32 cellular contexts compared by ENCODE assay signal in genomic region chr6:35280903-35281302, GRCh38. TPM values are rescaled to one million over a fixed set of nuclear protein-coding genes. Genes with fewer than 3 reads are reported as not detected.
DNase-seq lines count a peak whose midpoint lies in the region; ATAC-seq and TF ChIP-seq lines count a peak whose summit lies in the region.
"Had no signal": no experiment of that assay in that cellular context is flagged by ENCODE, and none has a peak within 500 bp of the region (broad histone marks: within the 10 kb centered on the region; RNA-seq: fewer than 3 reads in every experiment).

No MANE protein-coding gene starts in this region.

- no peaks in the 10 kb centered on the region for H3K27me3 ChIP-seq in naive thymus-derived CD4-positive, alpha-beta T cell (ENCODE audit: control insufficient read depth in 2 of 2, insufficient read depth in 2 of 2, low read length in 2 of 2)
- H3K27me3 ChIP-seq in breast epithelium: no peaks in the 10 kb centered on the region
- H3K27me3 ChIP-seq: ascending aorta, dorsolateral prefrontal cortex, MG63, stomach, tibial artery had no signal

- H3K9me3 Mint-ChIP-seq in stimulated activated effector memory CD8-positive, alpha-beta T cell treated with anti-CD3 and anti-CD28 coated beads, Interleukin-12 subunit alpha, Interleukin-12 subunit beta, amount 100 ng/mL, for 72 hours: no peaks in the 10 kb centered on the region
- no peaks in the 10 kb centered on the region for H3K9me3 Mint-ChIP-seq in naive thymus-derived CD4-positive, alpha-beta T cell
- H3K9me3 Mint-ChIP-seq: activated CD4-positive, alpha-beta memory T cell treated with anti-CD3 and anti-CD28 coated beads, Interleukin-2, amount 10 ng/mL, durations not matched to agents 7 days and 5 days; activated naive CD8-positive, alpha-beta T cell treated with anti-CD3 and anti-CD28 coated beads, Interleukin-2, amount 10 ng/mL, durations not matched to agents 7 days and 5 days; CD8-positive, alpha-beta T cell; neural crest cell had no signal

- no peaks in the 10 kb centered on the region for H3K4me1 ChIP-seq in naive thymus-derived CD4-positive, alpha-beta T cell (ENCODE audit: control insufficient read depth in 2 of 2, insufficient read depth in 2 of 2, low read length in 2 of 2)
- H3K4me1 ChIP-seq in breast epithelium: no peaks in the 10 kb centered on the region
- H3K4me1 ChIP-seq: A549 had no signal

- H3K36me3 ChIP-seq in naive thymus-derived CD4-positive, alpha-beta T cell (ENCODE audit: control insufficient read depth in 2 of 3, insufficient read depth in 3 of 3, low read length in 3 of 3): peaks cover 12 to 45% (median 16%) of the 10 kb centered on the region in 3 experiments
- peaks cover 13% of the 10 kb centered on the region for H3K36me3 ChIP-seq in breast epithelium

- no peaks in the 10 kb centered on the region for H3K27me3 Mint-ChIP-seq in naive thymus-derived CD4-positive, alpha-beta T cell
- H3K27me3 Mint-ChIP-seq: activated CD4-positive, alpha-beta memory T cell treated with anti-CD3 and anti-CD28 coated beads, Interleukin-2, amount 10 ng/mL, durations not matched to agents 7 days and 5 days; activated naive CD8-positive, alpha-beta T cell treated with anti-CD3 and anti-CD28 coated beads, Interleukin-2, amount 10 ng/mL, durations not matched to agents 7 days and 5 days; T-helper 17 cell had no signal

- TF ChIP-seq CTCF in breast epithelium (IDR thresholded peaks at IDR 0.05): no peak

- no peak overlapping the region for H3K4me3 ChIP-seq in naive thymus-derived CD4-positive, alpha-beta T cell (ENCODE audit: low read length)
- H3K4me3 ChIP-seq in breast epithelium: no peak overlapping the region
- H3K4me3 ChIP-seq: A549, ascending aorta, dorsolateral prefrontal cortex, lung, MG63, mucosa of descending colon, stomach, tibial artery had no signal

- no peaks in the 10 kb centered on the region for H3K9me3 ChIP-seq in naive thymus-derived CD4-positive, alpha-beta T cell (ENCODE audit: control insufficient read depth in 2 of 3, low read length in 3 of 3)
- H3K9me3 ChIP-seq in breast epithelium: no peaks in the 10 kb centered on the region
- H3K9me3 ChIP-seq: A549, ascending aorta, MG63, mucosa of descending colon, stomach, tibial artery had no signal

- no peak overlapping the region for H3K4me3 Mint-ChIP-seq in stimulated activated effector memory CD8-positive, alpha-beta T cell treated with anti-CD3 and anti-CD28 coated beads, Interleukin-12 subunit alpha, Interleukin-12 subunit beta, amount 100 ng/mL, for 72 hours
- no peak overlapping the region for H3K4me3 Mint-ChIP-seq in naive thymus-derived CD4-positive, alpha-beta T cell
- H3K4me3 Mint-ChIP-seq: activated CD4-positive, alpha-beta memory T cell treated with anti-CD3 and anti-CD28 coated beads, Interleukin-2, amount 10 ng/mL, durations not matched to agents 7 days and 5 days; activated naive CD8-positive, alpha-beta T cell treated with anti-CD3 and anti-CD28 coated beads, Interleukin-2, amount 10 ng/mL, durations not matched to agents 7 days and 5 days; CD8-positive, alpha-beta T cell; neural crest cell; T-helper 17 cell had no signal

- peak overlapping the region; percentile 4 for H3K27ac Mint-ChIP-seq in stimulated activated effector memory CD8-positive, alpha-beta T cell treated with anti-CD3 and anti-CD28 coated beads, Interleukin-12 subunit alpha, Interleukin-12 subunit beta, amount 100 ng/mL, for 72 hours
- peak overlapping the region in 1 of 9 donors; percentile 11 for H3K27ac Mint-ChIP-seq in naive thymus-derived CD4-positive, alpha-beta T cell
- H3K27ac Mint-ChIP-seq: activated CD4-positive, alpha-beta memory T cell treated with anti-CD3 and anti-CD28 coated beads, Interleukin-2, amount 10 ng/mL, durations not matched to agents 7 days and 5 days; CD8-positive, alpha-beta T cell; T-helper 17 cell had no signal

- H3K36me3 Mint-ChIP-seq in stimulated activated effector memory CD8-positive, alpha-beta T cell treated with anti-CD3 and anti-CD28 coated beads, Interleukin-12 subunit alpha, Interleukin-12 subunit beta, amount 100 ng/mL, for 72 hours: peaks cover 52% of the 10 kb centered on the region
- H3K36me3 Mint-ChIP-seq in naive thymus-derived CD4-positive, alpha-beta T cell: peaks cover 9 to 36% (median 18%) of the 10 kb centered on the region in 5 donors

- intact Hi-C loops in Right ventricle myocardium superior (cut with DNase I): no loop called here
- intact Hi-C loops in left cardiac atrium (cut with DNase I): no loop called here
- intact Hi-C loops in naive thymus-derived CD4-positive, alpha-beta T cell (cut with micrococcal nuclease): no loop called here
- intact Hi-C loops in breast epithelium (cut with DNase I; ENCODE audit: low total_unique reads): loop anchor here (5.0 kb wide), 1 partner anchor 931 kb away; no protein-coding TSS in a partner anchor

- peaks cover 6% of the 10 kb centered on the region for H3K4me1 Mint-ChIP-seq in stimulated activated effector memory CD8-positive, alpha-beta T cell treated with anti-CD3 and anti-CD28 coated beads, Interleukin-12 subunit alpha, Interleukin-12 subunit beta, amount 100 ng/mL, for 72 hours
- H3K4me1 Mint-ChIP-seq in naive thymus-derived CD4-positive, alpha-beta T cell: peaks cover 0 to 15% (median 7%) of the 10 kb centered on the region in 7 donors
- H3K4me1 Mint-ChIP-seq: neural crest cell had no signal

- H3K27ac ChIP-seq in naive thymus-derived CD4-positive, alpha-beta T cell (ENCODE audit: low read depth, low read length): no peak overlapping the region
- no peak overlapping the region for H3K27ac ChIP-seq in breast epithelium
- H3K27ac ChIP-seq: A549, ascending aorta, dorsolateral prefrontal cortex, stomach, tibial artery had no signal

- DNase-seq in Right ventricle myocardium superior: no peak
- DNase-seq in left cardiac atrium: no peak
- peak; percentile 39 for DNase-seq in astrocyte of the hippocampus (ENCODE audit: low read depth, low spot score)
- DNase-seq in left kidney (ENCODE audit: low read depth, low spot score): peak; percentile 78
- no peak for DNase-seq in stimulated activated effector memory CD8-positive, alpha-beta T cell treated with anti-CD3 and anti-CD28 coated beads, Interleukin-12 subunit alpha, Interleukin-12 subunit beta, amount 100 ng/mL, for 72 hours (ENCODE audit: low spot score in 2 of 2)
- DNase-seq in naive thymus-derived CD4-positive, alpha-beta T cell: no peak
- DNase-seq in breast epithelium (ENCODE audit: low spot score in 2 of 2): no peak
- DNase-seq in EL: no peak
- DNase-seq: activated CD4-positive, alpha-beta memory T cell treated with anti-CD3 and anti-CD28 coated beads, Interleukin-2, amount 10 ng/mL, durations not matched to agents 7 days and 5 days; activated CD4-positive, CD25-positive, alpha-beta regulatory T cell treated with anti-CD3 and anti-CD28 coated beads, Interleukin-2, amount 50 U/mL, for 72 hours; activated CD8-positive, alpha-beta memory T cell treated with anti-CD3 and anti-CD28 coated beads, Interleukin-2, amount 50 U/mL, for 48 hours; activated effector memory CD4-positive, alpha-beta T cell treated with Interleukin-2 at 50 U/mL for 16 hours; activated naive CD8-positive, alpha-beta T cell treated with anti-CD3 and anti-CD28 coated beads, Interleukin-2, amount 10 ng/mL, durations not matched to agents 7 days and 5 days; CD8-positive, alpha-beta T cell; DMS153; dorsolateral prefrontal cortex; GF-D8; HCEC 1CT; KBM-7; MG63; mucosa of descending colon; NCI-H2029; NCI-H524 treated with DMSO at 0.1 percent for 48 hours; stimulated activated CD4-positive, alpha-beta T cell treated with anti-CD3 and anti-CD28 coated beads, Interleukin-1b, Interleukin-23, amount 100 ng/mL, for 48 hours; stimulated activated CD8-positive, alpha-beta memory T cell treated with anti-CD3 and anti-CD28 coated beads, Interleukin-4, amount 100 ng/mL, for 48 hours; stomach; T-helper 17 cell; tibial artery had no signal

- ATAC-seq in Right ventricle myocardium superior (ENCODE audit: poor library complexity) (peak; percentile 37), left cardiac atrium (no peak)
- ATAC-seq in stimulated activated effector memory CD8-positive, alpha-beta T cell treated with anti-CD3 and anti-CD28 coated beads, Interleukin-12 subunit alpha, Interleukin-12 subunit beta, amount 100 ng/mL, for 72 hours: no peak
- ATAC-seq in naive thymus-derived CD4-positive, alpha-beta T cell: no peak
- ATAC-seq: A549; CD8-positive, alpha-beta T cell; mucosa of descending colon; T-helper 17 cell had no signal

- CTCF ChIA-PET in naive thymus-derived CD4-positive, alpha-beta T cell (lab: Charles Lee): no interaction called here

- POLR2A ChIA-PET in naive thymus-derived CD4-positive, alpha-beta T cell (lab: Charles Lee): no interaction called here

- TF ChIP-seq POLR2A in breast epithelium (IDR thresholded peaks at IDR 0.05): no peak

RNA-seq across cellular contexts. Expression of gene DEF6, which starts 16.7 kb away (rescaled TPM):
- total RNA-seq in Right ventricle myocardium superior (0.97 TPM), left cardiac atrium (1 to 10 TPM; 2.5 to 4.7 TPM), breast epithelium (10 to 100 TPM in 2 of 3 donors, 1 to 10 TPM in 1; 4.8 to 14.2 (median 14.1) TPM)
- total RNA-seq in naive thymus-derived CD4-positive, alpha-beta T cell: 100 to 1,000 TPM; 219 to 250 (median 225) TPM
- polyA plus RNA-seq in naive thymus-derived CD4-positive, alpha-beta T cell: 100 to 1,000 TPM; 113 to 234 TPM

RNA-seq across cellular contexts. Expression of gene ZNF76, which starts 21.4 kb away (rescaled TPM):
- total RNA-seq in Right ventricle myocardium superior (35.3 TPM), left cardiac atrium (10 to 100 TPM; 24.1 to 26.4 TPM), breast epithelium (10 to 100 TPM; 32.3 to 53.0 (median 46.9) TPM)
- 100 to 1,000 TPM in 2 of 5 experiments, 10 to 100 TPM in 3; 44.4 to 110 (median 77.2) TPM for total RNA-seq in naive thymus-derived CD4-positive, alpha-beta T cell
- 10 to 100 TPM; 20.6 to 42.0 TPM for polyA plus RNA-seq in naive thymus-derived CD4-positive, alpha-beta T cell

Comparison
In these comparisons a context has a peak if more than half of its experiments do, and no peak if none do; other contexts are left out.
1. DNase-seq: peak in astrocyte of the hippocampus (single experiment) and left kidney (single experiment); none in Right ventricle myocardium superior (single experiment), left cardiac atrium (single experiment), stimulated activated effector memory CD8-positive, alpha-beta T cell treated with anti-CD3 and anti-CD28 coated beads, Interleukin-12 subunit alpha, Interleukin-12 subunit beta, amount 100 ng/mL, for 72 hours (0 of 2), naive thymus-derived CD4-positive, alpha-beta T cell (0 of 9), breast epithelium (0 of 2) and EL (single experiment).
2. RNA of gene DEF6, which starts 16.7 kb away (total RNA-seq): 219 to 250 TPM in naive thymus-derived CD4-positive, alpha-beta T cell; 4.8 to 14.2 TPM in breast epithelium, 2.5 to 4.7 TPM in left cardiac atrium and 0.97 TPM in Right ventricle myocardium superior (single experiment); every median in the first group is over 10 times any median in the second.